Comparison of ENCODE assay signal across 22 cellular contexts in genomic region chr1:43421976-43422750, GRCh38. TPM values are rescaled to one million over a fixed set of nuclear protein-coding genes. Genes with fewer than 3 reads are reported as not detected.
DNase-seq lines count a peak whose midpoint lies in the region; ATAC-seq, FAIRE-seq and TF ChIP-seq lines count a peak whose summit lies in the region.
"Had no signal": no experiment of that assay in that cellular context is flagged by ENCODE, and none has a peak within 500 bp of the region (broad histone marks: within the 10 kb centered on the region; RNA-seq: fewer than 3 reads in every experiment).

No MANE protein-coding gene starts in this region.

- 95% methylated on average over 12 of the region's 12 CpGs for WGBS in liver
- WGBS in HepG2 (ENCODE audit: low lambda C conversion rate), result 94% methylated on average over 10 of the region's 12 CpGs
- 81 to 95% methylated on average over 5 to 11 of the region's 12 CpGs for WGBS in endodermal cell (ENCODE audit: insufficient coverage in 1 of 2, insufficient read length in 1 of 2), 2 experiments
- WGBS in testis, 2 donors, result 89 to 90% methylated on average over 11 to 12 of the region's 12 CpGs

- intact Hi-C loops in HepG2 (cut with micrococcal nuclease; ENCODE audit: unreplicated experiment) (no loop called here), testis (cut with DNase I; ENCODE audit: low total_unique reads) (no loop called here)

- H3K36me3 ChIP-seq in liver (ENCODE audit: control insufficient read depth in 4 of 4, insufficient read depth in 3 of 4, low read depth in 1 of 4, low read length in 3 of 4), result peaks cover 25 to 76% (median 64%) of the 10 kb centered on the region in 4 donors
- peaks cover 27 to 69% of the 10 kb centered on the region in 2 experiments for H3K36me3 ChIP-seq in HepG2 (replicated peaks in 1 of 2; ENCODE audit: control insufficient read depth in 1 of 2, insufficient read depth in 2 of 2, low read length in 2 of 2)
- peaks cover 55% of the 10 kb centered on the region for H3K36me3 ChIP-seq in endodermal cell (ENCODE audit: control insufficient read depth, insufficient read depth, low read length)
- H3K36me3 ChIP-seq in testis (ENCODE audit: low read depth, missing control alignments), result no peaks in the 10 kb centered on the region

- no TSS peak for BruUV-seq in HepG2 (replicated peaks; lab: Mats Ljungman, UMichigan)

- H3K4me3 ChIP-seq in liver (ENCODE audit: low read depth in 1 of 3, low read length in 3 of 3) (no peak overlapping the region), HepG2 (replicated peaks in 1 of 3; ENCODE audit: insufficient read depth in 1 of 3, low read depth in 2 of 3, low read length in 3 of 3) (no peak overlapping the region), endodermal cell (ENCODE audit: low read length) (no peak overlapping the region), testis (no peak overlapping the region)
- H3K4me3 ChIP-seq: BLaER1 treated with 17β-estradiol and CSF1 and Interleukin-3, amounts not matched to agents 10 nM and 100 nM; MG63; Peyer's patch had no signal

- no peak overlapping the region for H3K4me2 ChIP-seq in HepG2 (ENCODE audit: low read depth, low read length)
- H3K4me2 ChIP-seq: BLaER1 treated with 17β-estradiol and CSF1 and Interleukin-3, amounts not matched to agents 10 nM and 100 nM had no signal

- H3K4me1 Mint-ChIP-seq in endodermal cell, result no peaks in the 10 kb centered on the region

- ATAC-seq in HepG2, result no peak

- no peak overlapping the region for H3K27ac Mint-ChIP-seq in endodermal cell

- no peak overlapping the region for H3K4me3 Mint-ChIP-seq in endodermal cell
- H3K4me3 Mint-ChIP-seq: CD8-positive, alpha-beta memory T cell had no signal

- no peaks in the 10 kb centered on the region for H3K27me3 Mint-ChIP-seq in endodermal cell (ENCODE audit: insufficient read depth)

- POLR2A ChIA-PET in HepG2 (lab: Yijun Ruan, JAX), result no interaction called here

- CTCF ChIA-PET in HepG2 (lab: Yijun Ruan, JAX; ENCODE audit: low intra/inter-chr PET ratio, low total read pairs), result no interaction called here

- no peaks in the 10 kb centered on the region for H3K9me3 Mint-ChIP-seq in endodermal cell
- H3K9me3 Mint-ChIP-seq: CD8-positive, alpha-beta memory T cell had no signal

- H2AFZ ChIP-seq in HepG2 (ENCODE audit: low read length), result no peak overlapping the region

- H3K9ac ChIP-seq in liver (ENCODE audit: low read depth in 1 of 2, low read length in 2 of 2) (no peak overlapping the region), HepG2 (ENCODE audit: insufficient read depth, low read depth, low read length) (no peak overlapping the region), endodermal cell (ENCODE audit: extremely low read depth, low read length, poor library complexity, severe bottlenecking) (no peak overlapping the region)
- H3K9ac ChIP-seq: BLaER1 treated with 17β-estradiol and CSF1 and Interleukin-3, amounts not matched to agents 10 nM and 100 nM had no signal

- H4K20me1 ChIP-seq in HepG2 (ENCODE audit: insufficient read depth, low read length), result no peaks in the 10 kb centered on the region

- TF ChIP-seq RAD21 in liver (IDR thresholded peaks at IDR 0.05) (no peak), HepG2 (CRISPR knock-in tag; IDR thresholded peaks at IDR 0.05) (no peak)

- H3K4me1 ChIP-seq in liver (ENCODE audit: control insufficient read depth in 4 of 4, insufficient read depth in 4 of 4, low read length in 3 of 4) (no peaks in the 10 kb centered on the region), HepG2 (ENCODE audit: insufficient read depth, low read length) (0 out of 2 replicates have a peak, but pooled peaks cover 6% of the 10 kb centered on the region), endodermal cell (ENCODE audit: control insufficient read depth, insufficient read depth, low read length) (no peaks in the 10 kb centered on the region), testis (no peaks in the 10 kb centered on the region)
- H3K4me1 ChIP-seq: BLaER1 treated with 17β-estradiol and CSF1 and Interleukin-3, amounts not matched to agents 10 nM and 100 nM; Peyer's patch had no signal

- H3K9me3 ChIP-seq in liver (ENCODE audit: control insufficient read depth in 4 of 4, low read length in 3 of 4) (no peaks in the 10 kb centered on the region), HepG2 (ENCODE audit: low read length) (no peaks in the 10 kb centered on the region), endodermal cell (ENCODE audit: control insufficient read depth, low read length) (no peaks in the 10 kb centered on the region), testis (no peaks in the 10 kb centered on the region)
- H3K9me3 ChIP-seq: BLaER1 treated with 17β-estradiol and CSF1 and Interleukin-3, amounts not matched to agents 10 nM and 100 nM; MG63; Peyer's patch had no signal

- no peaks in the 10 kb centered on the region for H3K79me2 ChIP-seq in HepG2 (ENCODE audit: insufficient read depth, low read length)

- FAIRE-seq in HepG2 (lab: Jason Lieb, UNC), result no peak
- FAIRE-seq in RCC 7860 (lab: Jason Lieb, UNC), result no peak
- FAIRE-seq: A204.1, G401.6, GM12891 had no signal

- peaks cover 62% of the 10 kb centered on the region for H3K36me3 Mint-ChIP-seq in endodermal cell (ENCODE audit: low read depth)

- no peaks in the 10 kb centered on the region for H3K27me3 ChIP-seq in liver (ENCODE audit: control insufficient read depth in 4 of 4, insufficient read depth in 4 of 4, low read length in 3 of 4)
- no peaks in the 10 kb centered on the region for H3K27me3 ChIP-seq in HepG2 (ENCODE audit: control insufficient read depth in 1 of 2, insufficient read depth in 2 of 2, low read length in 2 of 2)
- no peaks in the 10 kb centered on the region for H3K27me3 ChIP-seq in endodermal cell (ENCODE audit: control insufficient read depth, insufficient read depth, low read length, poor library complexity, severe bottlenecking)
- no peaks in the 10 kb centered on the region for H3K27me3 ChIP-seq in testis
- H3K27me3 ChIP-seq: BLaER1 treated with 17β-estradiol and CSF1 and Interleukin-3, amounts not matched to agents 10 nM and 100 nM; MG63; Peyer's patch had no signal

- TF ChIP-seq POLR2A in HepG2 (IDR thresholded peaks at IDR 0.05; ENCODE audit: insufficient read depth in 1 of 2, low read depth in 2 of 2, low read length in 2 of 2) (no peak), testis (IDR thresholded peaks at IDR 0.05) (no peak)

- DNase-seq in HepG2 (ENCODE audit: low spot score), result no peak
- peak; percentile 63 for DNase-seq in endodermal cell
- peak; percentile 50 for DNase-seq in kidney tubule cell (ENCODE audit: low spot score)
- no peak for DNase-seq in NAMALWA (ENCODE audit: low spot score)
- DNase-seq in GM10266 (ENCODE audit: extremely low spot score), result no peak
- no peak for DNase-seq in testis
- DNase-seq in RCC 7860 (ENCODE audit: low spot score), result no peak
- DNase-seq: CD8-positive, alpha-beta memory T cell; DMS79 treated with DMSO at 0.1 percent for 48 hours; IMR-90; Karpas-422; MG63; NCI-H1092 treated with DMSO at 0.1 percent for 48 hours; NCI-H2227 treated with DMSO at 0.1 percent for 48 hours; NCI-H524; Peyer's patch; SIG-M5 had no signal

- H3K27ac ChIP-seq in liver (ENCODE audit: low read depth in 1 of 2, low read length in 2 of 2) (no peak overlapping the region), HepG2 (ENCODE audit: extremely low read length, insufficient read depth, low read length) (no peak overlapping the region), endodermal cell (ENCODE audit: low read depth, low read length) (no peak overlapping the region), testis (no peak overlapping the region)
- H3K27ac ChIP-seq: BLaER1 treated with 17β-estradiol and CSF1 and Interleukin-3, amounts not matched to agents 10 nM and 100 nM had no signal

- TF ChIP-seq CTCF in liver (IDR thresholded peaks at IDR 0.05; ENCODE audit: low read depth, low read length, missing input control), result no peak
- no peak for TF ChIP-seq CTCF in HepG2 (CRISPR knock-in tag; IDR thresholded peaks at IDR 0.05)
- no peak for TF ChIP-seq CTCF in endodermal cell (conservative IDR thresholded peaks at IDR 0.05)
- no peak for TF ChIP-seq CTCF in GM10266 (IDR thresholded peaks at IDR 0.05; ENCODE audit: control insufficient read depth, insufficient read depth, low read depth, missing control alignments)
- TF ChIP-seq CTCF in testis (IDR thresholded peaks at IDR 0.05), result no peak

- TF ChIP-seq EP300 in HepG2 (IDR thresholded peaks at IDR 0.05; ENCODE audit: low read depth in 2 of 2, low read length in 2 of 2), result no peak
- no peak for TF ChIP-seq EP300 in HepG2 (CRISPR knock-in tag; IDR thresholded peaks at IDR 0.05; ENCODE audit: borderline replicate concordance)

- in situ Hi-C loops in HepG2 (cut with HindIII; ENCODE audit: extremely low pct_ligation_motif_present, low pct_unique_long_range_greater_than_20kb), result loop anchor here (25.0 kb wide), 1 partner anchor 510 kb away; no protein-coding TSS in a partner anchor

RNA-seq across cellular contexts. Expression of gene HYI, which starts 31.6 kb away (rescaled TPM):
- total RNA-seq in liver (10 to 100 TPM; 26.9 to 27.0 TPM), HepG2 (2016; rRNA removed; fragmentation: Illumina TruSeq; extraction: Trizol) (not detected in 2 replicates), endodermal cell (10 to 100 TPM; 34.4 to 34.8 TPM), testis (10 to 100 TPM; 21.2 to 35.5 TPM)
- polyA plus RNA-seq in liver (10 to 100 TPM; 32.7 to 34.9 TPM), HepG2 (2011; rRNA removed) (not detected in 2 replicates), testis (ENCODE audit: insufficient read depth, low read depth, low replicate concordance) (20.1 TPM)
- total RNA-seq in HepG2 (2016; cell fraction: cytosol; rRNA removed; fragmentation: Illumina TruSeq; extraction: Trizol; ENCODE audit: low read depth), result not detected in 2 replicates
- total RNA-seq in HepG2 (2016; cell fraction: insoluble cytoplasmic fraction; rRNA removed; fragmentation: Illumina TruSeq; extraction: Trizol), result not detected in 2 replicates
- total RNA-seq in HepG2 (2016; cell fraction: membrane; rRNA removed; fragmentation: Illumina TruSeq; extraction: Trizol), result not detected in 2 replicates
- not detected in 2 replicates for total RNA-seq in HepG2 (2016; cell fraction: nucleus; rRNA removed; fragmentation: Illumina TruSeq; extraction: Trizol)
- not detected in 2 replicates for polyA plus RNA-seq in HepG2 (2011; cell fraction: cytosol; rRNA removed)
- polyA plus RNA-seq in HepG2 (2011; cell fraction: nucleus; rRNA removed), result not detected in 2 replicates
- polyA plus RNA-seq in HepG2 (2012), result 6.7 and 9.4 TPM in 2 replicates
- not detected in 2 replicates for polyA plus RNA-seq in HepG2 (2016; cell fraction: cytosol; fragmentation: Illumina TruSeq; extraction: Trizol; ENCODE audit: low read depth)
- not detected in 2 replicates for polyA plus RNA-seq in HepG2 (2016; cell fraction: insoluble cytoplasmic fraction; fragmentation: Illumina TruSeq; extraction: Trizol; ENCODE audit: low read depth)
- not detected in 2 replicates for polyA plus RNA-seq in HepG2 (2016; cell fraction: membrane; fragmentation: Illumina TruSeq; extraction: Trizol; ENCODE audit: low read depth)
- not detected in 2 replicates for polyA plus RNA-seq in HepG2 (2016; cell fraction: nucleus; fragmentation: Illumina TruSeq; extraction: Trizol; ENCODE audit: insufficient read depth, low read depth)
- polyA minus RNA-seq in HepG2 (2011; rRNA and poly(A)+ RNA removed; ENCODE audit: low replicate concordance), result 17.2 TPM in 1 of 2 replicates, not detected in the other
- not detected in 2 replicates for polyA minus RNA-seq in HepG2 (2011; cell fraction: cytosol; rRNA and poly(A)+ RNA removed)
- polyA minus RNA-seq in HepG2 (2011; cell fraction: nucleus; rRNA and poly(A)+ RNA removed), result 0.64 TPM in 1 of 2 replicates, not detected in the other
- 29.7 TPM for polyA plus RNA-seq in endodermal cell (2013, experiment 1 of 2)
- 25.6 TPM for polyA plus RNA-seq in endodermal cell (2013, experiment 2 of 2)

RNA-seq across cellular contexts. Expression of gene SZT2, which starts 32.5 kb away (rescaled TPM):
- total RNA-seq in liver (10 to 100 TPM; 18.4 to 31.0 TPM), HepG2 (2016; rRNA removed; fragmentation: Illumina TruSeq; extraction: Trizol) (5.6 and 8.0 TPM in 2 replicates), endodermal cell (10 to 100 TPM; 55.6 to 59.7 TPM), testis (100 to 1,000 TPM in 1 of 2 donors, 10 to 100 TPM in 1; 90.1 to 115 TPM)
- polyA plus RNA-seq in liver (1 to 10 TPM; 4.8 to 5.4 TPM), HepG2 (2011; rRNA removed) (8.8 and 9.8 TPM in 2 replicates), testis (ENCODE audit: insufficient read depth, low read depth, low replicate concordance) (40.0 TPM)
- total RNA-seq in HepG2 (2016; cell fraction: cytosol; rRNA removed; fragmentation: Illumina TruSeq; extraction: Trizol; ENCODE audit: low read depth), result 3.8 TPM in 2 replicates
- 4.3 and 9.7 TPM in 2 replicates for total RNA-seq in HepG2 (2016; cell fraction: insoluble cytoplasmic fraction; rRNA removed; fragmentation: Illumina TruSeq; extraction: Trizol)
- total RNA-seq in HepG2 (2016; cell fraction: membrane; rRNA removed; fragmentation: Illumina TruSeq; extraction: Trizol), result 3.6 TPM in 2 replicates
- total RNA-seq in HepG2 (2016; cell fraction: nucleus; rRNA removed; fragmentation: Illumina TruSeq; extraction: Trizol), result 17.5 and 18.0 TPM in 2 replicates
- 2.2 and 3.1 TPM in 2 replicates for polyA plus RNA-seq in HepG2 (2011; cell fraction: cytosol; rRNA removed)
- 58.1 and 68.7 TPM in 2 replicates for polyA plus RNA-seq in HepG2 (2011; cell fraction: nucleus; rRNA removed)
- 7.8 and 8.7 TPM in 2 replicates for polyA plus RNA-seq in HepG2 (2012)
- polyA plus RNA-seq in HepG2 (2016; cell fraction: cytosol; fragmentation: Illumina TruSeq; extraction: Trizol; ENCODE audit: low read depth), result 0.57 and 0.69 TPM in 2 replicates
- polyA plus RNA-seq in HepG2 (2016; cell fraction: insoluble cytoplasmic fraction; fragmentation: Illumina TruSeq; extraction: Trizol; ENCODE audit: low read depth), result 2.9 and 3.7 TPM in 2 replicates
- 1.2 and 1.3 TPM in 2 replicates for polyA plus RNA-seq in HepG2 (2016; cell fraction: membrane; fragmentation: Illumina TruSeq; extraction: Trizol; ENCODE audit: low read depth)
- polyA plus RNA-seq in HepG2 (2016; cell fraction: nucleus; fragmentation: Illumina TruSeq; extraction: Trizol; ENCODE audit: insufficient read depth, low read depth), result 23.7 and 25.9 TPM in 2 replicates
- polyA minus RNA-seq in HepG2 (2011; rRNA and poly(A)+ RNA removed; ENCODE audit: low replicate concordance), result 36.3 and 51.9 TPM in 2 replicates
- 3.5 and 5.0 TPM in 2 replicates for polyA minus RNA-seq in HepG2 (2011; cell fraction: cytosol; rRNA and poly(A)+ RNA removed)
- polyA minus RNA-seq in HepG2 (2011; cell fraction: nucleus; rRNA and poly(A)+ RNA removed), result 55.9 and 71.0 TPM in 2 replicates
- 13.6 TPM for polyA plus RNA-seq in endodermal cell (2013, experiment 1 of 2)
- polyA plus RNA-seq in endodermal cell (2013, experiment 2 of 2), result 12.3 TPM

RNA-seq across cellular contexts. Expression of gene MED8, which starts 32.6 kb away (rescaled TPM):
- total RNA-seq in liver (10 to 100 TPM; 26.2 to 37.6 TPM), HepG2 (2016; rRNA removed; fragmentation: Illumina TruSeq; extraction: Trizol) (77.4 and 112 TPM in 2 replicates), endodermal cell (10 to 100 TPM; 16.1 to 18.8 TPM), testis (10 to 100 TPM; 43.2 to 49.4 TPM)
- polyA plus RNA-seq in liver (10 to 100 TPM; 26.6 to 31.6 TPM), HepG2 (2011; rRNA removed) (13.0 and 16.9 TPM in 2 replicates), testis (ENCODE audit: insufficient read depth, low read depth, low replicate concordance) (46.5 TPM)
- 27.8 and 29.8 TPM in 2 replicates for total RNA-seq in HepG2 (2016; cell fraction: cytosol; rRNA removed; fragmentation: Illumina TruSeq; extraction: Trizol; ENCODE audit: low read depth)
- 79.1 and 119 TPM in 2 replicates for total RNA-seq in HepG2 (2016; cell fraction: insoluble cytoplasmic fraction; rRNA removed; fragmentation: Illumina TruSeq; extraction: Trizol)
- total RNA-seq in HepG2 (2016; cell fraction: membrane; rRNA removed; fragmentation: Illumina TruSeq; extraction: Trizol), result 39.9 and 44.3 TPM in 2 replicates
- 30.3 and 33.9 TPM in 2 replicates for total RNA-seq in HepG2 (2016; cell fraction: nucleus; rRNA removed; fragmentation: Illumina TruSeq; extraction: Trizol)
- 15.2 and 18.5 TPM in 2 replicates for polyA plus RNA-seq in HepG2 (2011; cell fraction: cytosol; rRNA removed)
- polyA plus RNA-seq in HepG2 (2011; cell fraction: nucleus; rRNA removed), result 27.4 and 29.3 TPM in 2 replicates
- 34.9 and 41.7 TPM in 2 replicates for polyA plus RNA-seq in HepG2 (2012)
- polyA plus RNA-seq in HepG2 (2016; cell fraction: cytosol; fragmentation: Illumina TruSeq; extraction: Trizol; ENCODE audit: low read depth), result 23.6 and 24.6 TPM in 2 replicates
- 98.6 and 98.7 TPM in 2 replicates for polyA plus RNA-seq in HepG2 (2016; cell fraction: insoluble cytoplasmic fraction; fragmentation: Illumina TruSeq; extraction: Trizol; ENCODE audit: low read depth)
- 30.8 and 31.0 TPM in 2 replicates for polyA plus RNA-seq in HepG2 (2016; cell fraction: membrane; fragmentation: Illumina TruSeq; extraction: Trizol; ENCODE audit: low read depth)
- 48.4 and 55.2 TPM in 2 replicates for polyA plus RNA-seq in HepG2 (2016; cell fraction: nucleus; fragmentation: Illumina TruSeq; extraction: Trizol; ENCODE audit: insufficient read depth, low read depth)
- 11.0 and 19.2 TPM in 2 replicates for polyA minus RNA-seq in HepG2 (2011; rRNA and poly(A)+ RNA removed; ENCODE audit: low replicate concordance)
- polyA minus RNA-seq in HepG2 (2011; cell fraction: cytosol; rRNA and poly(A)+ RNA removed), result 14.2 and 14.7 TPM in 2 replicates
- 30.3 and 36.6 TPM in 2 replicates for polyA minus RNA-seq in HepG2 (2011; cell fraction: nucleus; rRNA and poly(A)+ RNA removed)
- 21.9 TPM for polyA plus RNA-seq in endodermal cell (2013, experiment 1 of 2)
- 20.6 TPM for polyA plus RNA-seq in endodermal cell (2013, experiment 2 of 2)

RNA-seq across cellular contexts. Expression of gene ELOVL1, which starts 54.4 kb away (rescaled TPM):
- 10 to 100 TPM; 12.8 to 50.3 TPM for total RNA-seq in liver
- polyA plus RNA-seq in liver, result 10 to 100 TPM; 25.2 to 45.4 TPM
- 29.7 and 55.2 TPM in 2 replicates for total RNA-seq in HepG2 (2016; rRNA removed; fragmentation: Illumina TruSeq; extraction: Trizol)
- total RNA-seq in HepG2 (2016; cell fraction: cytosol; rRNA removed; fragmentation: Illumina TruSeq; extraction: Trizol; ENCODE audit: low read depth), result 12.3 and 14.1 TPM in 2 replicates
- total RNA-seq in HepG2 (2016; cell fraction: insoluble cytoplasmic fraction; rRNA removed; fragmentation: Illumina TruSeq; extraction: Trizol), result 31.2 and 54.3 TPM in 2 replicates
- 23.3 and 25.4 TPM in 2 replicates for total RNA-seq in HepG2 (2016; cell fraction: membrane; rRNA removed; fragmentation: Illumina TruSeq; extraction: Trizol)
- 40.7 and 42.5 TPM in 2 replicates for total RNA-seq in HepG2 (2016; cell fraction: nucleus; rRNA removed; fragmentation: Illumina TruSeq; extraction: Trizol)
- polyA plus RNA-seq in HepG2 (2011; rRNA removed), result 77.4 and 95.9 TPM in 2 replicates
- 64.9 and 73.4 TPM in 2 replicates for polyA plus RNA-seq in HepG2 (2011; cell fraction: cytosol; rRNA removed)
- polyA plus RNA-seq in HepG2 (2011; cell fraction: nucleus; rRNA removed), result 44.8 and 54.7 TPM in 2 replicates
- polyA plus RNA-seq in HepG2 (2012), result 33.2 and 44.1 TPM in 2 replicates
- polyA plus RNA-seq in HepG2 (2016; cell fraction: cytosol; fragmentation: Illumina TruSeq; extraction: Trizol; ENCODE audit: low read depth), result 17.0 and 18.2 TPM in 2 replicates
- 37.9 and 39.0 TPM in 2 replicates for polyA plus RNA-seq in HepG2 (2016; cell fraction: insoluble cytoplasmic fraction; fragmentation: Illumina TruSeq; extraction: Trizol; ENCODE audit: low read depth)
- 23.8 and 25.7 TPM in 2 replicates for polyA plus RNA-seq in HepG2 (2016; cell fraction: membrane; fragmentation: Illumina TruSeq; extraction: Trizol; ENCODE audit: low read depth)
- polyA plus RNA-seq in HepG2 (2016; cell fraction: nucleus; fragmentation: Illumina TruSeq; extraction: Trizol; ENCODE audit: insufficient read depth, low read depth), result 78.4 and 80.0 TPM in 2 replicates
- 60.0 and 196 TPM in 2 replicates for polyA minus RNA-seq in HepG2 (2011; rRNA and poly(A)+ RNA removed; ENCODE audit: low replicate concordance)
- 18.8 and 25.8 TPM in 2 replicates for polyA minus RNA-seq in HepG2 (2011; cell fraction: cytosol; rRNA and poly(A)+ RNA removed)
- polyA minus RNA-seq in HepG2 (2011; cell fraction: nucleus; rRNA and poly(A)+ RNA removed), result 9.5 and 12.1 TPM in 2 replicates
- 10 to 100 TPM; 24.4 to 28.3 TPM for total RNA-seq in endodermal cell
- 25.1 TPM for polyA plus RNA-seq in endodermal cell (2013, experiment 1 of 2)
- polyA plus RNA-seq in endodermal cell (2013, experiment 2 of 2), result 23.3 TPM
- total RNA-seq in testis, result 10 to 100 TPM; 30.6 to 40.1 TPM
- polyA plus RNA-seq in testis (ENCODE audit: insufficient read depth, low read depth, low replicate concordance), result 51.5 TPM

Comparison
In these comparisons a context has a peak if more than half of its experiments do, and no peak if none do; other contexts are left out.
1. RNA of gene HYI, which starts 31.6 kb away (total RNA-seq): 21.2 to 35.5 TPM in testis, 34.4 to 34.8 TPM in endodermal cell and 26.9 to 27.0 TPM in liver; not detected in HepG2; every median in the first group is over 10 times any median in the second.
2. DNase-seq: peak in endodermal cell (single experiment) and kidney tubule cell (single experiment); none in HepG2 (single experiment), NAMALWA (single experiment), GM10266 (single experiment), testis (single experiment) and RCC 7860 (single experiment).